8 cellular contexts compared by ENCODE assay signal in the genomic region with DNA sequence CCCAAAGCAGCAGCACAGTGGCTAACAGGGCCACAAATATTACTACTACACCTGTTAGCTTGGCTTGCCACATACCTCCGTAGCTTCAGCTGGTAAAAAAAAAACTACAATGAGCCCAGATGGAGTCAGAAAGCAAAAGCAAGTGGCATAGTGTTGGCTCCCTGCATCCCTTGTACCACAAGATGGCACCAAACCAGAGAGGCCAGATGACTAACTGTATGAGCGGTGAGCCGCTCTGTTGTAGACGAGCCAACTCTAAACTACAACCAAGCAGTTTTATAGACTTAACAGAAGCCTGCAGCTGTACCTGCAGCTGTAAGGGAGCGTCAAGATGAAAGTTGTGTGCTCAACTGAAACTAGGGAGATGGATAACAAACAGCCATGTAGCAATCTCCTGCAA.
A peak's percentile ranks its signal among the peaks of the same experiment; 100 is the strongest.
DNase-seq lines count a peak whose midpoint lies in the region; ATAC-seq, FAIRE-seq and TF ChIP-seq lines count a peak whose summit lies in the region.

No MANE protein-coding gene starts in this region.

- TF ChIP-seq POLR2A in H54 (IDR thresholded peaks at IDR 0.05; ENCODE audit: low read depth, low read length), result no peak

- no peaks in the 10 kb centered on the region for H3K9me3 Mint-ChIP-seq in Calu3 (ENCODE audit: low read depth, unreplicated experiment)

- no peaks in the 10 kb centered on the region for H3K27me3 Mint-ChIP-seq in Calu3 (ENCODE audit: unreplicated experiment)

- DNase-seq in Calu3 (peak; percentile 55), H54 (ENCODE audit: insufficient read length, low spot score) (no peak), SW480 (ENCODE audit: low spot score) (peak; percentile 31), kidney tubule cell (ENCODE audit: low spot score) (peak; percentile 46), mucosa of gallbladder (ENCODE audit: low spot score) (no peak), anterior cingulate cortex (lab: John Stamatoyannopoulos, UW) (no peak), epidermal melanocyte (ENCODE audit: insufficient read length, low spot score) (no peak)

- CTCF ChIA-PET in Calu3 (lab: Charles Lee), result interaction anchor here (0.5 to 1.0 kb wide), 3 partner anchors 9 to 650 kb away, joined by 3 to 4 read pairs (median 3); no protein-coding TSS in a partner anchor

- no peak for ATAC-seq in HG02973 (IDR thresholded peaks at IDR 0.05; ENCODE audit: unreplicated experiment)

- TF ChIP-seq CTCF in Calu3 (IDR thresholded peaks at IDR 0.05; ENCODE audit: unreplicated experiment), result peak; percentile 38

- intact Hi-C loops in Calu3 (cut with micrococcal nuclease; ENCODE audit: unreplicated experiment), result loop anchor here (1.0 kb wide), 1 partner anchor 76 kb away; no protein-coding TSS in a partner anchor

- FAIRE-seq in H54 (lab: Jason Lieb, UNC), result peak; percentile 90

- peaks cover 9% of the 10 kb centered on the region for H3K4me1 Mint-ChIP-seq in Calu3 (ENCODE audit: low read depth, unreplicated experiment)

- BruUV-seq in Calu3 (replicated peaks; lab: Mats Ljungman, UMichigan), result no TSS peak

- no peak overlapping the region for H3K27ac Mint-ChIP-seq in Calu3 (ENCODE audit: unreplicated experiment)

- H3K4me3 Mint-ChIP-seq in Calu3 (ENCODE audit: low read depth, unreplicated experiment), result no peak overlapping the region

- H3K36me3 Mint-ChIP-seq in Calu3 (ENCODE audit: insufficient read depth, unreplicated experiment), result no peaks in the 10 kb centered on the region

Comparison
In these comparisons a context has a peak if more than half of its experiments do, and no peak if none do; other contexts are left out.
1. DNase-seq: peak in Calu3 (single experiment), SW480 (single experiment) and kidney tubule cell (single experiment); none in H54 (single experiment), mucosa of gallbladder (single experiment), anterior cingulate cortex (0 of 58) and epidermal melanocyte (single experiment).